1 cellular context compared by ENCODE assay signal in genomic region chr18:74508366-74508765, GRCh38.
TF ChIP-seq lines count a peak whose summit lies in the region.

No MANE protein-coding gene starts in this region.

TF ChIP-seq in SK-N-SH, 30 proteins besides CTCF, POLR2A, EP300 and RAD21 (continued from another document):
- no peak for TF ChIP-seq USF1 (IDR thresholded peaks at IDR 0.05; ENCODE audit: borderline replicate concordance, low read depth)
- no peak for TF ChIP-seq IRF3 (IDR thresholded peaks at IDR 0.05; ENCODE audit: low read depth, low read length)
- TF ChIP-seq RCOR1 (IDR thresholded peaks at IDR 0.05; ENCODE audit: low read length): no peak
- no peak for TF ChIP-seq SIN3A (IDR thresholded peaks at IDR 0.05; ENCODE audit: borderline replicate concordance, low read depth, low read length)
- no peak for TF ChIP-seq TAF1 (IDR thresholded peaks at IDR 0.05; ENCODE audit: borderline replicate concordance, low read depth, low read length)
- no peak for TF ChIP-seq NFIC (IDR thresholded peaks at IDR 0.05; ENCODE audit: borderline replicate concordance)
- TF ChIP-seq FOSL2 (IDR thresholded peaks at IDR 0.05; ENCODE audit: borderline replicate concordance, low read depth): no peak
- no peak for TF ChIP-seq GABPA (IDR thresholded peaks at IDR 0.05; ENCODE audit: low read depth)
- TF ChIP-seq PBX3 (IDR thresholded peaks at IDR 0.05): no peak
- no peak for TF ChIP-seq EZH2phosphoT487 (IDR thresholded peaks at IDR 0.05; ENCODE audit: borderline replicate concordance, low read depth)
